Comparison of ENCODE assay signal across 9 cellular contexts in the genomic region with DNA sequence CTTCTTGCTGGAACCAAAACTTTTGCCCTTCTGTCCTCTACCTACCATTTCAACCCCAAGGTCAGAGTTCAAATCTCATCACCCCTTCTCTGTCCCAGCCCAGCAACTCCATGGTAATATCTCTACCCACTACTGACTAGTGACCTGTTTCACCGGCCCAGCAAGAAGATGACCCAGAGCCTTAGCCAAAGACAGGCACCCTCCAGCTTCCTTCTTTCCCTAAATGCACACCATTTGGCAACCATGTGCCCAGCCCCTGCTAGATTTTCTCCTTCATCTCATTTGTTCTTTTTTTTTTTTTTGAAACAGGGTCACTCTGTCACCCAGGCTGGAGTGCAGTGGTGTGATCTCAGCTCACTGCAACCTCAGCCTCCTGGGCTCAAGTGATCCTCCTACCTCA. TPM values are rescaled to one million over a fixed set of nuclear protein-coding genes. Genes with fewer than 3 reads are reported as not detected.
DNase-seq lines count a peak whose midpoint lies in the region; TF ChIP-seq lines count a peak whose summit lies in the region.
"Had no signal": no experiment of that assay in that cellular context is flagged by ENCODE, and none has a peak within 500 bp of the region (broad histone marks: within the 10 kb centered on the region; RNA-seq: fewer than 3 reads in every experiment).

No MANE protein-coding gene starts in this region.

- H3K27me3 ChIP-seq in GM23248 (replicated peaks; ENCODE audit: insufficient read depth) (no peaks in the 10 kb centered on the region), fibroblast of lung (ENCODE audit: control insufficient read depth, insufficient read depth, low read length) (no peaks in the 10 kb centered on the region), smooth muscle cell (ENCODE audit: low read depth) (no peaks in the 10 kb centered on the region), H7 (ENCODE audit: control insufficient read depth, insufficient read depth, low read length) (no peaks in the 10 kb centered on the region)

- H3F3A ChIP-seq in GM23248 (ENCODE audit: insufficient read depth) (peaks cover 25% of the 10 kb centered on the region), smooth muscle cell (ENCODE audit: low read depth) (peaks cover 15% of the 10 kb centered on the region)

- H2AFZ ChIP-seq in GM23248 (no peak overlapping the region), fibroblast of lung (ENCODE audit: low read length) (no peak overlapping the region), smooth muscle cell (ENCODE audit: low read depth) (no peak overlapping the region)

- CTCF ChIA-PET in RWPE1 (lab: Yijun Ruan, JAX), result interaction anchor here (0.6 to 1.0 kb wide), 3 partner anchors 12 to 34 kb away, joined by 3 to 5 read pairs (median 3); no protein-coding TSS in a partner anchor

- WGBS in GM23248 (ENCODE audit: low coverage in 1 of 2, low lambda C conversion rate in 2 of 2, missing lambda C conversion rate in 2 of 2), 2 experiments, result 89 to 97% methylated on average over 1 of the region's 1 CpG
- 94% methylated on average over 1 of the region's 1 CpG for WGBS in smooth muscle cell (ENCODE audit: low lambda C conversion rate)

- H3K27ac ChIP-seq in GM23248 (peak overlapping the region; percentile 74), RWPE1 (peak overlapping the region; percentile 75), fibroblast of lung (ENCODE audit: insufficient read depth, low read length) (peak overlapping the region; percentile 75), smooth muscle cell (ENCODE audit: low read depth) (peak overlapping the region; percentile 94)

- DNase-seq in GM23248 (no peak), RWPE1 (ENCODE audit: low spot score) (no peak), fibroblast of lung (ENCODE audit: low read depth in 2 of 2) (no peak), smooth muscle cell (lab: John Stamatoyannopoulos, UW; ENCODE audit: unreplicated experiment) (no peak), H7 (no peak), NCI-H226 (no peak)
- no peak for DNase-seq in stimulated activated CD4-positive, alpha-beta T cell treated with anti-CD3 and anti-CD28 coated beads, Interleukin-1b, Interleukin-23, amount 100 ng/mL, for 48 hours
- DNase-seq: NCI-H1436, RPMI8226 had no signal

- peaks cover 45% of the 10 kb centered on the region for H3K4me1 ChIP-seq in GM23248 (ENCODE audit: insufficient read depth)
- peaks cover 45% of the 10 kb centered on the region for H3K4me1 ChIP-seq in fibroblast of lung (ENCODE audit: control insufficient read depth, extremely low read depth, insufficient read depth, low read length)
- peaks cover 14% of the 10 kb centered on the region for H3K4me1 ChIP-seq in smooth muscle cell (ENCODE audit: low read depth)

- POLR2A ChIA-PET in RWPE1 (lab: Yijun Ruan, JAX; ENCODE audit: low non-redundant PET), result interaction anchor here (0.7 kb wide), 1 partner anchor 76 kb away, joined by 4 read pairs; no protein-coding TSS in a partner anchor

- H3K36me3 ChIP-seq in GM23248 (ENCODE audit: low read depth) (no peaks in the 10 kb centered on the region), fibroblast of lung (ENCODE audit: control insufficient read depth, insufficient read depth, low read length) (no peaks in the 10 kb centered on the region), smooth muscle cell (ENCODE audit: low read depth) (no peaks in the 10 kb centered on the region), H7 (replicated peaks; ENCODE audit: control insufficient read depth, insufficient read depth, low read length) (no peaks in the 10 kb centered on the region)

- H3K9me2 ChIP-seq in GM23248 (ENCODE audit: insufficient read depth), result no peaks in the 10 kb centered on the region

- no peaks in the 10 kb centered on the region for H3K9me3 ChIP-seq in GM23248 (ENCODE audit: low read depth)
- H3K9me3 ChIP-seq in fibroblast of lung (ENCODE audit: control insufficient read depth, insufficient read depth, low read depth, low read length), result no peaks in the 10 kb centered on the region
- no peaks in the 10 kb centered on the region for H3K9me3 ChIP-seq in smooth muscle cell (replicated peaks; ENCODE audit: low read depth)

- in situ Hi-C loops in GM23248 (cut with MboI), result no loop called here

- H3K4me2 ChIP-seq in GM23248 (ENCODE audit: unreplicated experiment) (no peak overlapping the region), fibroblast of lung (ENCODE audit: extremely low read depth, insufficient read depth, low read length) (no peak overlapping the region), smooth muscle cell (no peak overlapping the region)

- H3K9ac ChIP-seq in GM23248 (0 out of 2 replicates have a peak overlapping the region, but pooled peaks have one; percentile 30), fibroblast of lung (ENCODE audit: insufficient read depth, low read length) (no peak overlapping the region), smooth muscle cell (ENCODE audit: low read depth) (peak overlapping the region; percentile 41)

- H3K79me2 ChIP-seq in GM23248 (ENCODE audit: insufficient read depth) (peaks cover 52% of the 10 kb centered on the region), fibroblast of lung (ENCODE audit: control insufficient read depth, insufficient read depth, low read length) (peaks cover 13% of the 10 kb centered on the region), smooth muscle cell (ENCODE audit: low read depth) (peaks cover 26% of the 10 kb centered on the region)

- H3K4me3 ChIP-seq in GM23248 (no peak overlapping the region), fibroblast of lung (replicated peaks in 1 of 4; ENCODE audit: control extremely low read depth in 1 of 4, insufficient read depth in 1 of 4, low read depth in 3 of 4, low read length in 4 of 4) (no peak overlapping the region), smooth muscle cell (no peak overlapping the region), H7 (ENCODE audit: insufficient read depth, low read depth, low read length) (no peak overlapping the region)

- TF ChIP-seq CTCF in RWPE1 (conservative IDR thresholded peaks at IDR 0.05; ENCODE audit: low read depth), result no peak
- no peak for TF ChIP-seq CTCF in fibroblast of lung (conservative IDR thresholded peaks at IDR 0.05 in 1 of 2, IDR thresholded peaks at IDR 0.05 in 1 of 2; ENCODE audit: low read depth in 1 of 2, low read length in 2 of 2)
- TF ChIP-seq CTCF in smooth muscle cell (IDR thresholded peaks at IDR 0.05; ENCODE audit: borderline replicate concordance, insufficient read depth, poor library complexity, severe bottlenecking), result no peak

- no peaks in the 10 kb centered on the region for H4K20me1 ChIP-seq in GM23248 (ENCODE audit: insufficient read depth)
- H4K20me1 ChIP-seq in fibroblast of lung (ENCODE audit: control insufficient read depth, extremely low read depth, insufficient read depth, low read length), result no peaks in the 10 kb centered on the region
- H4K20me1 ChIP-seq in smooth muscle cell (ENCODE audit: low read depth), result no peaks in the 10 kb centered on the region

RNA-seq across cellular contexts. Expression of a gene that starts 14.9 kb away (rescaled TPM):
- 73.9 and 92.7 TPM in 2 replicates for total RNA-seq in GM23248 (2014; rRNA removed; shearing (Covaris generic))
- polyA plus RNA-seq in GM23248 (2016; fragmentation: Nextera tagmentation; extraction: Ambion mirVana), result 39.0 and 41.5 TPM in 2 replicates
- total RNA-seq in fibroblast of lung, result 97.3 and 113 TPM in 2 replicates
- 32.8 and 41.8 TPM in 2 replicates for polyA plus RNA-seq in fibroblast of lung
- polyA plus RNA-seq in fibroblast of lung (2012), result 42.6 and 45.5 TPM in 2 replicates
- 96.3 and 130 TPM in 2 replicates for polyA minus RNA-seq in fibroblast of lung (ENCODE audit: low replicate concordance)
- total RNA-seq in smooth muscle cell, result 45.2 and 65.3 TPM in 2 replicates
- 45.6 and 54.2 TPM in 2 replicates for polyA plus RNA-seq in smooth muscle cell
- total RNA-seq in H7 (2014; rRNA removed; shearing (Covaris generic)), result 85.2 and 85.5 TPM in 2 replicates

RNA-seq across cellular contexts. Expression of a gene that starts 56.5 kb away (rescaled TPM):
- total RNA-seq in GM23248 (2014; rRNA removed; shearing (Covaris generic)), result 5.7 and 14.7 TPM in 2 replicates
- polyA plus RNA-seq in GM23248 (2016; fragmentation: Nextera tagmentation; extraction: Ambion mirVana) (6.6 and 8.7 TPM in 2 replicates), fibroblast of lung (11.4 and 20.7 TPM in 2 replicates), smooth muscle cell (130 and 249 TPM in 2 replicates)
- total RNA-seq in fibroblast of lung (32.0 and 38.3 TPM in 2 replicates), smooth muscle cell (87.7 and 113 TPM in 2 replicates)
- polyA plus RNA-seq in fibroblast of lung (2012), result 11.3 and 22.7 TPM in 2 replicates
- 38.3 and 67.4 TPM in 2 replicates for polyA minus RNA-seq in fibroblast of lung (ENCODE audit: low replicate concordance)
- total RNA-seq in H7 (2014; rRNA removed; shearing (Covaris generic)), result 19.3 and 26.8 TPM in 2 replicates
